In genomic region chr20:17807670-17808069, GRCh38 we compare ENCODE assay signal across 14 cellular contexts.
DNase-seq lines count a peak whose midpoint lies in the region; ATAC-seq, FAIRE-seq and TF ChIP-seq lines count a peak whose summit lies in the region.
"Had no signal": no experiment of that assay in that cellular context is flagged by ENCODE, and none has a peak within 500 bp of the region (broad histone marks: within the 10 kb centered on the region; RNA-seq: fewer than 3 reads in every experiment).

No MANE protein-coding gene starts in this region.

- 30 to 41% (median 36%) methylated on average over 2 of the region's 2 CpGs for WGBS in adrenal gland, 4 donors
- 49 to 84% (median 71%) methylated on average over 2 of the region's 2 CpGs for WGBS in spleen, 5 donors

- H3K36me3 ChIP-seq in adrenal gland (replicated peaks in 1 of 2) (no peaks in the 10 kb centered on the region), spleen (no peaks in the 10 kb centered on the region)

- DNase-seq in ELR (ENCODE audit: low read depth) (peak; percentile 39), adrenal gland (peak in 1 of 7 donors; percentile 39), left lobe of liver (ENCODE audit: low spot score) (peak; percentile 64), spleen (no peak), COLO668 (lab: John Stamatoyannopoulos, UW; ENCODE audit: unreplicated experiment) (no peak), NCI-H146 treated with DMSO at 0.1 percent for 48 hours (lab: John Stamatoyannopoulos, UW; ENCODE audit: unreplicated experiment) (no peak), GM19239 (ENCODE audit: insufficient read length, low spot score) (no peak)
- DNase-seq: AML-193, DND-41, foreskin melanocyte, T-helper 9 cell had no signal

- H3K27ac ChIP-seq in adrenal gland (peak overlapping the region in 3 of 5 donors; percentile 19 to 80 (median 74)), spleen (peak overlapping the region in 5 of 8 donors; percentile 9 to 66 (median 63))

- no peak for TF ChIP-seq CTCF in adrenal gland (IDR thresholded peaks at IDR 0.05)
- no peak for TF ChIP-seq CTCF in spleen (IDR thresholded peaks at IDR 0.05 in 8 of 11, conservative IDR thresholded peaks at IDR 0.05 in 3 of 11)

- H3K27me3 ChIP-seq in adrenal gland (no peaks in the 10 kb centered on the region), spleen (replicated peaks in 1 of 7) (no peaks in the 10 kb centered on the region)

- ATAC-seq in left lobe of liver (peak; percentile 27), GM19452 (IDR thresholded peaks at IDR 0.05; ENCODE audit: unreplicated experiment) (no peak)
- ATAC-seq: natural killer cell treated with Interleukin-12 subunit alpha and Interleukin-12 subunit beta and Interleukin-15 and Interleukin-18, amount 100 ng/mL, for 72 hours had no signal

- no peaks in the 10 kb centered on the region for H3K9me3 ChIP-seq in adrenal gland (replicated peaks in 1 of 3)
- no peaks in the 10 kb centered on the region for H3K9me3 ChIP-seq in spleen

- H3K4me1 ChIP-seq in adrenal gland (replicated peaks in 1 of 2) (peaks cover 0 to 8% of the 10 kb centered on the region in 2 donors), spleen (peaks cover 0 to 48% (median 4%) of the 10 kb centered on the region in 6 donors)

- no peak overlapping the region for H3K4me3 ChIP-seq in adrenal gland
- no peak overlapping the region for H3K4me3 ChIP-seq in spleen

- TF ChIP-seq POLR2A in adrenal gland (IDR thresholded peaks at IDR 0.05) (no peak), spleen (IDR thresholded peaks at IDR 0.05) (no peak)

- FAIRE-seq in GM19239 (lab: Jason Lieb, UNC), result no peak
- FAIRE-seq: keratinocyte had no signal

- intact Hi-C loops in adrenal gland (cut with DNase I), result no loop called here
- intact Hi-C loops in spleen (cut with DNase I; ENCODE audit: low total_unique reads), result no loop called here

Comparison
In these comparisons a context has a peak if more than half of its experiments do, and no peak if none do; other contexts are left out.
1. DNase-seq: peak in ELR (single experiment) and left lobe of liver (single experiment); none in spleen (single experiment), COLO668 (single experiment), NCI-H146 treated with DMSO at 0.1 percent for 48 hours (single experiment) and GM19239 (single experiment).